17 cellular contexts compared by ENCODE assay signal in genomic region chr19:23470873-23471555, GRCh38.
DNase-seq lines count a peak whose midpoint lies in the region; ATAC-seq and TF ChIP-seq lines count a peak whose summit lies in the region.
"Had no signal": no experiment of that assay in that cellular context is flagged by ENCODE, and none has a peak within 500 bp of the region (broad histone marks: within the 10 kb centered on the region; RNA-seq: fewer than 3 reads in every experiment).

No MANE protein-coding gene starts in this region.

- peaks cover 22% of the 10 kb centered on the region for H3K27me3 ChIP-seq in RWPE2 (ENCODE audit: insufficient read depth, poor library complexity, severe bottlenecking)

- H3K4me3 ChIP-seq in RWPE2 (ENCODE audit: severe bottlenecking) (peak overlapping the region; percentile 15), iPS-18c (ENCODE audit: insufficient read depth, low read depth, low read length) (peak overlapping the region; percentile 31; the same call in 1 of the 2 replicates), skin epidermis (peak overlapping the region in 4 of 7 experiments; percentile 8 to 28 (median 17))
- H3K4me3 ChIP-seq: HAP-1, PC-9 had no signal

- peak; percentile 54; the same call in 2 of the 3 replicates for ATAC-seq in RWPE2 (ENCODE audit: low read depth)
- ATAC-seq: activated T-cell treated with anti-CD3 and anti-CD28 coated beads, Interleukin-2, amount 50 U/mL, for 72 hours; natural killer cell treated with Interleukin-12 subunit alpha and Interleukin-12 subunit beta and Interleukin-15 and Interleukin-18, amount 100 ng/mL, for 72 hours had no signal

- H3K9me3 ChIP-seq in RWPE2 (ENCODE audit: severe bottlenecking), result no peaks in the 10 kb centered on the region
- H3K9me3 ChIP-seq in iPS-18c (ENCODE audit: control insufficient read depth, insufficient read depth, low read length), result peaks cover 22% of the 10 kb centered on the region
- H3K9me3 ChIP-seq: HAP-1 had no signal

- DNase-seq in NCI-H748 (lab: John Stamatoyannopoulos, UW; ENCODE audit: unreplicated experiment), result peak; percentile 41
- DNase-seq in NCI-H748 treated with DMSO at 0.1 percent for 48 hours (lab: John Stamatoyannopoulos, UW), result no peak
- no peak for DNase-seq in RWPE2 (ENCODE audit: low spot score)
- DNase-seq in NCI-H187 (lab: John Stamatoyannopoulos, UW), result no peak
- no peak for DNase-seq in HuH-7.5 (ENCODE audit: low spot score)
- DNase-seq in UCSD-AML1 (lab: John Stamatoyannopoulos, UW; ENCODE audit: unreplicated experiment), result no peak
- DNase-seq: activated CD4-positive, alpha-beta memory T cell treated with anti-CD3 and anti-CD28 coated beads, Interleukin-2, amount 10 ng/mL, durations not matched to agents 7 days and 5 days; activated naive CD8-positive, alpha-beta T cell treated with anti-CD3 and anti-CD28 coated beads, Interleukin-2, amount 10 ng/mL, durations not matched to agents 7 days and 5 days; activated T-cell treated with anti-CD3 and anti-CD28 coated beads, Interleukin-2, amount 50 U/mL, for 72 hours; effector CD4-positive, alpha-beta T cell; NCI-H1930; NCI-H524 treated with DMSO at 0.1 percent for 48 hours; PC-9 had no signal

- no peak for TF ChIP-seq CTCF in RWPE2 (IDR thresholded peaks at IDR 0.05; ENCODE audit: poor library complexity, severe bottlenecking)

- H3K27ac ChIP-seq in RWPE2 (ENCODE audit: poor library complexity, severe bottlenecking) (no peak overlapping the region), skin epidermis (no peak overlapping the region)
- H3K27ac ChIP-seq: PC-9 had no signal

- H3K4me1 ChIP-seq in RWPE2 (ENCODE audit: insufficient read depth, poor library complexity, severe bottlenecking), result no peaks in the 10 kb centered on the region
- H3K4me1 ChIP-seq: HAP-1 had no signal

- H3K36me3 ChIP-seq in RWPE2 (ENCODE audit: low read depth), result no peaks in the 10 kb centered on the region
- H3K36me3 ChIP-seq: HAP-1 had no signal
